Comparison of ENCODE assay signal across 19 cellular contexts in genomic region chrX:20740443-20740842, GRCh38.
"Had no signal": no experiment of that assay in that cellular context is flagged by ENCODE, and none has a peak within 500 bp of the region (broad histone marks: within the 10 kb centered on the region; RNA-seq: fewer than 3 reads in every experiment).

No MANE protein-coding gene starts in this region.

- H3K4me1 ChIP-seq: body of pancreas, heart right ventricle, sigmoid colon, stomach, upper lobe of left lung had no signal

- H3K27ac ChIP-seq: body of pancreas, heart right ventricle, sigmoid colon, stomach, upper lobe of left lung had no signal

- FAIRE-seq: TTC549 had no signal

- H3K4me3 Mint-ChIP-seq: activated B cell treated with CpG ODN at 0.5 μM for 24 hours; activated CD4-positive, alpha-beta T cell treated with anti-CD3 and anti-CD28 coated beads, Interleukin-2, amount 10 ng/mL, durations not matched to agents 24 days and 14 days; activated CD8-positive, alpha-beta T cell treated with anti-CD3 and anti-CD28 coated beads, Interleukin-2, amount 10 ng/mL, durations not matched to agents 7 days and 5 days; activated naive CD8-positive, alpha-beta T cell treated with anti-CD3 and anti-CD28 coated beads, Interleukin-2, amount 10 ng/mL, durations not matched to agents 7 days and 5 days; activated T-cell treated with anti-CD3 and anti-CD28 coated beads, Interleukin-2, amount 50 U/mL, for 24 hours; natural killer cell; stimulated activated effector memory CD8-positive, alpha-beta T cell treated with anti-CD3 and anti-CD28 coated beads, Interleukin-12 subunit alpha, Interleukin-12 subunit beta, amount 100 ng/mL, for 72 hours; T-helper 2 cell treated with Interferon-gamma antibody and Interleukin-4, amounts not matched to agents 5 μg/mL and 100 μg/mL, for 36 hours had no signal

- H3K36me3 ChIP-seq: heart right ventricle, sigmoid colon, stomach, upper lobe of left lung had no signal

- DNase-seq: activated B cell treated with CpG ODN at 0.5 μM for 24 hours; activated CD4-positive, alpha-beta T cell treated with anti-CD3 and anti-CD28 coated beads, Interleukin-2, amount 10 ng/mL, durations not matched to agents 24 days and 14 days; activated CD8-positive, alpha-beta T cell treated with anti-CD3 and anti-CD28 coated beads, Interleukin-2, amount 10 ng/mL, durations not matched to agents 7 days and 5 days; activated naive CD4-positive, alpha-beta T cell treated with Interleukin-2 at 50 U/mL for 16 hours; activated naive CD8-positive, alpha-beta T cell treated with anti-CD3 and anti-CD28 coated beads, Interleukin-2, amount 10 ng/mL, durations not matched to agents 7 days and 5 days; activated T-cell treated with anti-CD3 and anti-CD28 coated beads, Interleukin-2, amount 50 U/mL, for 24 hours; amygdala; body of pancreas; heart right ventricle; natural killer cell; sigmoid colon; stimulated activated CD4-positive, alpha-beta T cell treated with anti-CD3 and anti-CD28 coated beads, Interleukin-4, amount 100 ng/mL, for 24 hours; stomach; upper lobe of left lung had no signal

- H3K36me3 Mint-ChIP-seq: activated naive CD8-positive, alpha-beta T cell treated with anti-CD3 and anti-CD28 coated beads, Interleukin-2, amount 10 ng/mL, durations not matched to agents 7 days and 5 days; natural killer cell; stimulated activated effector memory CD8-positive, alpha-beta T cell treated with anti-CD3 and anti-CD28 coated beads, Interleukin-12 subunit alpha, Interleukin-12 subunit beta, amount 100 ng/mL, for 72 hours had no signal

- H3K27ac Mint-ChIP-seq: activated B cell treated with CpG ODN at 0.5 μM for 24 hours; activated CD4-positive, alpha-beta T cell treated with anti-CD3 and anti-CD28 coated beads, Interleukin-2, amount 10 ng/mL, durations not matched to agents 24 days and 14 days; activated CD8-positive, alpha-beta T cell treated with anti-CD3 and anti-CD28 coated beads, Interleukin-2, amount 10 ng/mL, durations not matched to agents 7 days and 5 days; activated naive CD8-positive, alpha-beta T cell treated with anti-CD3 and anti-CD28 coated beads, Interleukin-2, amount 10 ng/mL, durations not matched to agents 7 days and 5 days; activated T-cell treated with anti-CD3 and anti-CD28 coated beads, Interleukin-2, amount 50 U/mL, for 24 hours; activated T-helper 2 cell treated with anti-CD3 and anti-CD28 coated beads, Interferon-gamma antibody, Interleukin-2, Interleukin-4, amounts not matched to agents 10 μg/mL and 5 μg/mL and 100 μg/mL, durations not matched to agents 14 hours and 24 hours and 36 hours; natural killer cell; stimulated activated effector memory CD8-positive, alpha-beta T cell treated with anti-CD3 and anti-CD28 coated beads, Interleukin-12 subunit alpha, Interleukin-12 subunit beta, amount 100 ng/mL, for 72 hours; T-helper 2 cell treated with Interferon-gamma antibody and Interleukin-4, amounts not matched to agents 5 μg/mL and 100 μg/mL, for 36 hours had no signal

- H3K9me3 Mint-ChIP-seq: activated B cell treated with CpG ODN at 0.5 μM for 24 hours; activated CD4-positive, alpha-beta T cell treated with anti-CD3 and anti-CD28 coated beads, Interleukin-2, amount 10 ng/mL, durations not matched to agents 24 days and 14 days; activated naive CD8-positive, alpha-beta T cell treated with anti-CD3 and anti-CD28 coated beads, Interleukin-2, amount 10 ng/mL, durations not matched to agents 7 days and 5 days; activated T-cell treated with anti-CD3 and anti-CD28 coated beads, Interleukin-2, amount 50 U/mL, for 24 hours; activated T-helper 2 cell treated with anti-CD3 and anti-CD28 coated beads, Interferon-gamma antibody, Interleukin-2, Interleukin-4, amounts not matched to agents 10 μg/mL and 5 μg/mL and 100 μg/mL, durations not matched to agents 14 hours and 24 hours and 36 hours; stimulated activated effector memory CD8-positive, alpha-beta T cell treated with anti-CD3 and anti-CD28 coated beads, Interleukin-12 subunit alpha, Interleukin-12 subunit beta, amount 100 ng/mL, for 72 hours; T-helper 2 cell treated with Interferon-gamma antibody and Interleukin-4, amounts not matched to agents 5 μg/mL and 100 μg/mL, for 36 hours had no signal

- H3K4me1 Mint-ChIP-seq: activated B cell treated with CpG ODN at 0.5 μM for 24 hours; activated CD4-positive, alpha-beta T cell treated with anti-CD3 and anti-CD28 coated beads, Interleukin-2, amount 10 ng/mL, durations not matched to agents 24 days and 14 days; activated naive CD8-positive, alpha-beta T cell treated with anti-CD3 and anti-CD28 coated beads, Interleukin-2, amount 10 ng/mL, durations not matched to agents 7 days and 5 days; natural killer cell; stimulated activated effector memory CD8-positive, alpha-beta T cell treated with anti-CD3 and anti-CD28 coated beads, Interleukin-12 subunit alpha, Interleukin-12 subunit beta, amount 100 ng/mL, for 72 hours had no signal

- H3K4me3 ChIP-seq: body of pancreas, heart right ventricle, sigmoid colon, stomach, upper lobe of left lung had no signal

- ATAC-seq: activated CD8-positive, alpha-beta T cell treated with anti-CD3 and anti-CD28 coated beads, Interleukin-2, amount 10 ng/mL, durations not matched to agents 7 days and 5 days; body of pancreas; esophagus mucosa; heart right ventricle; natural killer cell; stimulated activated effector memory CD8-positive, alpha-beta T cell treated with anti-CD3 and anti-CD28 coated beads, Interleukin-12 subunit alpha, Interleukin-12 subunit beta, amount 100 ng/mL, for 72 hours had no signal

- H3K27me3 ChIP-seq: body of pancreas, sigmoid colon, stomach, upper lobe of left lung had no signal

- H3K9me3 ChIP-seq: body of pancreas, heart right ventricle, sigmoid colon, stomach, upper lobe of left lung had no signal
